27 cellular contexts compared by ENCODE assay signal in the genomic region with DNA sequence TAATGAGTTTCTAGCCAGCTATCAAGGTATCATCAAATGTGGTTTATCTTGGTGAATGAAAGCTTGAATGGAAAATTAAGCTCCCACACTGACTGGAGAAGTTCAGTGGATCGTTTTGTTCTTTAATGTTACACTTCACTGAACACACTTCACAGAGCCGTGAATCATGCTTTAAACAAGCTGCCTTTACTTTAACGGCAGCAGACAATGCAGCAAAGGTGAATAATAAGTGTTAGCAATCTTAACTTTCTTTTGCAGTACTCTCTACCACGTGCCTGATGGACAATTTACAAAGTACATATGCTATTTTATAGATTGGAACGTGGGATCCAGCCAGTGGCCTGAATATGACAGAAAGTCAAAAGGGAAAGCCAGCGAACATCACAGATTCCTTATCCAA.
DNase-seq lines count a peak whose midpoint lies in the region; ATAC-seq, FAIRE-seq and TF ChIP-seq lines count a peak whose summit lies in the region.
"Had no signal": no experiment of that assay in that cellular context is flagged by ENCODE, and none has a peak within 500 bp of the region (broad histone marks: within the 10 kb centered on the region; RNA-seq: fewer than 3 reads in every experiment).

No MANE protein-coding gene starts in this region.

- TF ChIP-seq CTCF in astrocyte (IDR thresholded peaks at IDR 0.05; ENCODE audit: insufficient read depth, low read depth, low read length): no peak
- no peak for TF ChIP-seq CTCF in endodermal cell (conservative IDR thresholded peaks at IDR 0.05)

- H3K9me3 Mint-ChIP-seq in astrocyte (ENCODE audit: unreplicated experiment): no peaks in the 10 kb centered on the region
- H3K9me3 Mint-ChIP-seq in endodermal cell: no peaks in the 10 kb centered on the region
- H3K9me3 Mint-ChIP-seq: activated T-helper 1 cell treated with anti-CD3 and anti-CD28 coated beads, Interleukin-12 subunit alpha, Interleukin-12 subunit beta, Interleukin-2, Interleukin-4 antibody, amounts not matched to agents 30 ng/mL and 10 ng/mL and 1 ng/mL, durations not matched to agents 14 hours and 24 hours and 36 hours; H9; WTC11 had no signal

- H3K79me2 ChIP-seq in astrocyte (ENCODE audit: insufficient read depth, low read length): no peaks in the 10 kb centered on the region

- H3K4me3 Mint-ChIP-seq in astrocyte (ENCODE audit: unreplicated experiment): no peak overlapping the region
- no peak overlapping the region for H3K4me3 Mint-ChIP-seq in endodermal cell
- H3K4me3 Mint-ChIP-seq: activated CD8-positive, alpha-beta memory T cell treated with anti-CD3 and anti-CD28 coated beads, Interleukin-2, amount 10 ng/mL, durations not matched to agents 7 days and 5 days; activated naive CD4-positive, alpha-beta T cell treated with anti-CD3 and anti-CD28 coated beads, Interleukin-2, amount 10 ng/mL, durations not matched to agents 7 days and 5 days; activated T-helper 1 cell treated with anti-CD3 and anti-CD28 coated beads, Interleukin-12 subunit alpha, Interleukin-12 subunit beta, Interleukin-2, Interleukin-4 antibody, amounts not matched to agents 30 ng/mL and 10 ng/mL and 1 ng/mL, durations not matched to agents 14 hours and 24 hours and 36 hours; B cell; dendritic cell treated with granulocyte-macrophage colony-stimulating factor and Interleukin-4, amounts not matched to agents 40 ng/mL and 50 ng/mL, for 4 days; H9; memory B cell; WTC11 had no signal

- H3K27ac Mint-ChIP-seq in astrocyte (ENCODE audit: unreplicated experiment): no peak overlapping the region
- no peak overlapping the region for H3K27ac Mint-ChIP-seq in endodermal cell
- H3K27ac Mint-ChIP-seq: activated CD8-positive, alpha-beta memory T cell treated with anti-CD3 and anti-CD28 coated beads, Interleukin-2, amount 10 ng/mL, durations not matched to agents 7 days and 5 days; activated naive CD4-positive, alpha-beta T cell treated with anti-CD3 and anti-CD28 coated beads, Interleukin-2, amount 10 ng/mL, durations not matched to agents 7 days and 5 days; activated T-helper 1 cell treated with anti-CD3 and anti-CD28 coated beads, Interleukin-12 subunit alpha, Interleukin-12 subunit beta, Interleukin-2, Interleukin-4 antibody, amounts not matched to agents 30 ng/mL and 10 ng/mL and 1 ng/mL, durations not matched to agents 14 hours and 24 hours and 36 hours; B cell; dendritic cell treated with granulocyte-macrophage colony-stimulating factor and Interleukin-4, amounts not matched to agents 40 ng/mL and 50 ng/mL, for 4 days; H9; memory B cell; WTC11 had no signal

- no peak for FAIRE-seq in astrocyte (lab: Jason Lieb, UNC)
- FAIRE-seq: endometrium had no signal

- H3K27me3 ChIP-seq in astrocyte (ENCODE audit: insufficient read depth, low read length) (no peaks in the 10 kb centered on the region), endodermal cell (ENCODE audit: control insufficient read depth, insufficient read depth, low read length, poor library complexity, severe bottlenecking) (no peaks in the 10 kb centered on the region)

- H3K36me3 ChIP-seq in astrocyte (ENCODE audit: insufficient read depth, low read length): no peaks in the 10 kb centered on the region
- H3K36me3 ChIP-seq in endodermal cell (ENCODE audit: control insufficient read depth, insufficient read depth, low read length): no peaks in the 10 kb centered on the region
- H3K36me3 ChIP-seq: prostate gland had no signal

- in situ Hi-C loops in Caki2 (cut with HindIII; ENCODE audit: low pct_unique_long_range_greater_than_20kb, low sequenced_read_pairs): no loop called here

- 88 to 93% methylated on average over 3 to 6 of the region's 6 CpGs for WGBS in endodermal cell (ENCODE audit: insufficient coverage in 1 of 2, insufficient read length in 1 of 2), 2 experiments

- H3K4me3 ChIP-seq in astrocyte (ENCODE audit: insufficient read depth, low read depth, low read length) (peak overlapping the region; percentile 38), endodermal cell (ENCODE audit: low read length) (no peak overlapping the region)
- H3K4me3 ChIP-seq: PC-9, prostate gland had no signal

- H3K4me2 ChIP-seq in astrocyte (ENCODE audit: low read length): peak overlapping the region; percentile 67
- H3K4me2 ChIP-seq: PC-9 had no signal

- no peak overlapping the region for H3K27ac ChIP-seq in astrocyte (ENCODE audit: low read depth, low read length)
- no peak overlapping the region for H3K27ac ChIP-seq in endodermal cell (ENCODE audit: low read depth, low read length)
- H3K27ac ChIP-seq: 22Rv1, PC-9, prostate gland had no signal

- H2AFZ ChIP-seq in astrocyte (ENCODE audit: low read depth, low read length): peak overlapping the region; percentile 65
- H2AFZ ChIP-seq: PC-9 had no signal

- DNase-seq in DMS53 (lab: John Stamatoyannopoulos, UW) (peak; percentile 9), DMS53 treated with DMSO at 0.1 percent for 48 hours (lab: John Stamatoyannopoulos, UW; ENCODE audit: unreplicated experiment) (no peak), Caki2 (ENCODE audit: low read depth) (peak; percentile 36), astrocyte (ENCODE audit: low read depth) (peak; percentile 52), kidney tubule cell (ENCODE audit: low spot score) (peak; percentile 60), endodermal cell (no peak)
- DNase-seq: activated CD4-positive, alpha-beta T cell treated with anti-CD3 and anti-CD28 coated beads, Interleukin-2, amount 50 U/mL, for 1 hour; activated CD8-positive, alpha-beta memory T cell treated with anti-CD3 and anti-CD28 coated beads, Interleukin-2, amount 10 ng/mL, durations not matched to agents 7 days and 5 days; activated naive CD4-positive, alpha-beta T cell treated with anti-CD3 and anti-CD28 coated beads, Interleukin-2, amount 10 ng/mL, durations not matched to agents 7 days and 5 days; amygdala; DND-41; H9; NK-92 treated with Interleukin-12 subunit alpha and Interleukin-12 subunit beta, amount 100 ng/mL, for 24 hours; PC-9; SHP77 treated with DMSO at 0.1 percent for 48 hours; stimulated activated CD8-positive, alpha-beta memory T cell treated with anti-CD3 and anti-CD28 coated beads, Interleukin-4, amount 100 ng/mL, for 48 hours; trophoblast cell had no signal

- H3K27me3 Mint-ChIP-seq in astrocyte (ENCODE audit: low read depth, unreplicated experiment): no peaks in the 10 kb centered on the region
- no peaks in the 10 kb centered on the region for H3K27me3 Mint-ChIP-seq in endodermal cell (ENCODE audit: insufficient read depth)
- H3K27me3 Mint-ChIP-seq: activated CD8-positive, alpha-beta memory T cell treated with anti-CD3 and anti-CD28 coated beads, Interleukin-2, amount 10 ng/mL, durations not matched to agents 7 days and 5 days; activated naive CD4-positive, alpha-beta T cell treated with anti-CD3 and anti-CD28 coated beads, Interleukin-2, amount 10 ng/mL, durations not matched to agents 7 days and 5 days; B cell; dendritic cell treated with granulocyte-macrophage colony-stimulating factor and Interleukin-4, amounts not matched to agents 40 ng/mL and 50 ng/mL, for 4 days; memory B cell had no signal

- no peaks in the 10 kb centered on the region for H3K4me1 Mint-ChIP-seq in astrocyte (ENCODE audit: low read depth, unreplicated experiment)
- H3K4me1 Mint-ChIP-seq in endodermal cell: no peaks in the 10 kb centered on the region
- H3K4me1 Mint-ChIP-seq: activated CD8-positive, alpha-beta memory T cell treated with anti-CD3 and anti-CD28 coated beads, Interleukin-2, amount 10 ng/mL, durations not matched to agents 7 days and 5 days; activated naive CD4-positive, alpha-beta T cell treated with anti-CD3 and anti-CD28 coated beads, Interleukin-2, amount 10 ng/mL, durations not matched to agents 7 days and 5 days; B cell; memory B cell had no signal

- no peaks in the 10 kb centered on the region for H3K4me1 ChIP-seq in astrocyte (ENCODE audit: insufficient read depth, low read length)
- no peaks in the 10 kb centered on the region for H3K4me1 ChIP-seq in endodermal cell (ENCODE audit: control insufficient read depth, insufficient read depth, low read length)
- H3K4me1 ChIP-seq: prostate gland had no signal

- H3K9ac ChIP-seq in astrocyte (ENCODE audit: low read length) (peak overlapping the region; percentile 56), endodermal cell (ENCODE audit: extremely low read depth, low read length, poor library complexity, severe bottlenecking) (no peak overlapping the region)

- H3K36me3 Mint-ChIP-seq in astrocyte (ENCODE audit: low read depth, unreplicated experiment) (no peaks in the 10 kb centered on the region), endodermal cell (ENCODE audit: low read depth) (no peaks in the 10 kb centered on the region)
- H3K36me3 Mint-ChIP-seq: activated CD8-positive, alpha-beta memory T cell treated with anti-CD3 and anti-CD28 coated beads, Interleukin-2, amount 10 ng/mL, durations not matched to agents 7 days and 5 days; activated naive CD4-positive, alpha-beta T cell treated with anti-CD3 and anti-CD28 coated beads, Interleukin-2, amount 10 ng/mL, durations not matched to agents 7 days and 5 days; memory B cell; WTC11 had no signal

- no peaks in the 10 kb centered on the region for H4K20me1 ChIP-seq in astrocyte (ENCODE audit: insufficient read depth, low read length)

- ATAC-seq in HG02610 (IDR thresholded peaks at IDR 0.05; ENCODE audit: unreplicated experiment) (no peak), GM19035 (IDR thresholded peaks at IDR 0.05; ENCODE audit: unreplicated experiment) (no peak)
- ATAC-seq: activated CD8-positive, alpha-beta memory T cell treated with anti-CD3 and anti-CD28 coated beads, Interleukin-2, amount 10 ng/mL, durations not matched to agents 7 days and 5 days; WTC11 had no signal

- H3K9me3 ChIP-seq in astrocyte (ENCODE audit: insufficient read depth, low read depth, low read length): no peaks in the 10 kb centered on the region
- no peaks in the 10 kb centered on the region for H3K9me3 ChIP-seq in endodermal cell (ENCODE audit: control insufficient read depth, low read length)
- H3K9me3 ChIP-seq: prostate gland had no signal

Comparison
In these comparisons a context has a peak if more than half of its experiments do, and no peak if none do; other contexts are left out.
1. DNase-seq: peak in DMS53 (single experiment), Caki2 (single experiment), astrocyte (single experiment) and kidney tubule cell (single experiment); none in DMS53 treated with DMSO at 0.1 percent for 48 hours (single experiment) and endodermal cell (single experiment).